In the genomic region with DNA sequence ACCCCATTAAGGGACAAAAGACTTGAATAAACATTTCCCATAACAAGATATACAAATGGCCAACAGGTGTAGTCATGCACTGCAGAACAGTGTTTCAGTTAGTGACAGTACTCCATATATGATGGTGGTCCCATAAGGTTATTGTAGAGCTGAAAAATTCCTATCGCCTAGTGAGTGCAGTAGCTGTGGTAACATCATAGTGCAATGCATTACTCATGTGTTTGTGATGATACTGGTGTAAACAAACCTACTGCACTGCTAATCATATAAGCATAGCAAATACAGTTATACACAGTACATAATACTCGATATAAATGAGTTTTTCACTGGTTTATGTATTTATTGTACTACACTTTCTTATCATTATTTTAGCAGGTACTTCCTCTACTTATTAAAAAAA, we compare ENCODE assay signal across 20 cellular contexts.
"Had no signal": no experiment of that assay in that cellular context is flagged by ENCODE, and none has a peak within 500 bp of the region (broad histone marks: within the 10 kb centered on the region; RNA-seq: fewer than 3 reads in every experiment).

No MANE protein-coding gene starts in this region.

- ATAC-seq: effector memory CD8-positive, alpha-beta T cell; left cardiac atrium; lower lobe of right lung; natural killer cell treated with Interleukin-12 subunit alpha and Interleukin-12 subunit beta and Interleukin-15 and Interleukin-18, amount 100 ng/mL, for 72 hours had no signal

- H3K27me3 ChIP-seq: hepatocyte, neural progenitor cell, ovary, right atrium auricular region, sigmoid colon had no signal

- H3K27ac ChIP-seq: epithelial cell of prostate, esophagus squamous epithelium, hepatocyte, left ventricle myocardium inferior, lower lobe of right lung, neural progenitor cell, ovary, right atrium auricular region, sigmoid colon, skin epidermis had no signal

- H3K9me3 ChIP-seq: esophagus squamous epithelium, lower lobe of right lung, ovary had no signal

- H3K36me3 ChIP-seq: esophagus squamous epithelium, left ventricle myocardium inferior, lower lobe of right lung, neural progenitor cell, ovary, right atrium auricular region, sigmoid colon had no signal

- FAIRE-seq: urothelium cell line had no signal

- H3K4me1 ChIP-seq: esophagus squamous epithelium, left ventricle myocardium inferior, lower lobe of right lung, right atrium auricular region, sigmoid colon had no signal

- H3K4me3 ChIP-seq: esophagus squamous epithelium, hepatocyte, left ventricle myocardium inferior, lower lobe of right lung, neural progenitor cell, ovary, right atrium auricular region, sigmoid colon, skin epidermis had no signal

- DNase-seq: effector memory CD8-positive, alpha-beta T cell; esophagus squamous epithelium; foreskin fibroblast; kidney; left cardiac atrium; left ventricle myocardium inferior; lower lobe of right lung; midbrain; nucleus accumbens; ovary; sigmoid colon; stimulated activated CD4-positive, alpha-beta T cell treated with anti-CD3 and anti-CD28 coated beads, Interleukin-12 subunit alpha, Interleukin-12 subunit beta, amount 100 ng/mL, for 4 hours; stimulated activated naive CD4-positive, alpha-beta T cell had no signal
